In the genomic region with DNA sequence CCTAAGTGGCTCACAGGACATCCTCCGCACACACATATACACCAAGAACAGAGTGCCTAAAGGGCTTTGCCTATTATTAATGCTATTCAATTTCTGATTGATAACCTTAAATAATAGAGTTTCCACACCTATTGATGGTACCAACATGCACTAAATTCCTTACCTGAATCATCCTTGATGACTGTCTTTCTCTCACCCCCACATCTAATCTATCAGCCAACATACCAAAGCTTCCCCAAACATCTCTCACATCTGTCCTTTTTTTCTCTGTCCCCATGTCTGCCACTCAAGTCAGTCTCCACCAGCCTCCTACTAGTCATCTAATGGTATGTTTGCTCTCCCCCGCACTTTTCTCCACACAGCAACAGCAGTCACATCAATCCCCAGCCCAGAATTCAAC, we compare ENCODE assay signal across 36 cellular contexts.
"Had no signal": no experiment of that assay in that cellular context is flagged by ENCODE, and none has a peak within 500 bp of the region (broad histone marks: within the 10 kb centered on the region; RNA-seq: fewer than 3 reads in every experiment).

No MANE protein-coding gene starts in this region.

- DNase-seq: activated CD4-positive, alpha-beta memory T cell treated with anti-CD3 and anti-CD28 coated beads for 36 hours; activated CD4-positive, alpha-beta T cell treated with anti-CD3 and anti-CD28 coated beads for 36 hours; activated CD4-positive, alpha-beta T cell treated with anti-CD3 and anti-CD28 coated beads, Interleukin-2, amount 10 ng/mL, durations not matched to agents 24 days and 14 days; activated CD4-positive, CD25-positive, alpha-beta regulatory T cell; activated CD4-positive, CD25-positive, alpha-beta regulatory T cell treated with anti-CD3 and anti-CD28 coated beads, Interleukin-2, amount 50 U/mL, for 72 hours; activated CD8-positive, alpha-beta memory T cell treated with anti-CD3 and anti-CD28 coated beads, Interleukin-2, amount 10 ng/mL, durations not matched to agents 7 days and 5 days; activated CD8-positive, alpha-beta memory T cell treated with anti-CD3 and anti-CD28 coated beads, Interleukin-2, amount 50 U/mL, for 4 hours; activated CD8-positive, alpha-beta T cell treated with anti-CD3 and anti-CD28 coated beads, Interleukin-2, amount 10 ng/mL, durations not matched to agents 7 days and 5 days; activated effector memory CD4-positive, alpha-beta T cell treated with anti-CD3 and anti-CD28 coated beads, Interleukin-2, amount 50 U/mL, for 16 hours; activated naive CD4-positive, alpha-beta T cell treated with anti-CD3 and anti-CD28 coated beads for 36 hours; activated naive CD8-positive, alpha-beta T cell treated with anti-CD3 and anti-CD28 coated beads for 36 hours; activated naive CD8-positive, alpha-beta T cell treated with anti-CD3 and anti-CD28 coated beads, Interleukin-2, amount 50 U/mL, for 24 hours; activated T-cell treated with anti-CD3 and anti-CD28 coated beads, Interleukin-2, amount 50 U/mL, for 1 hour; activated T-cell treated with anti-CD3 and anti-CD28 coated beads, Interleukin-2, amount 50 U/mL, for 48 hours; adrenal gland; amygdala; aorta; central memory CD4-positive, alpha-beta T cell; cerebellar nuclear complex; colonic mucosa; dorsolateral prefrontal cortex; effector memory CD4-positive, alpha-beta T cell; endodermal cell; erythroblast; foreskin melanocyte; heart right ventricle; T-helper 2 cell had no signal

- H3K27ac Mint-ChIP-seq: activated CD4-positive, alpha-beta memory T cell treated with anti-CD3 and anti-CD28 coated beads for 36 hours; activated CD4-positive, alpha-beta T cell treated with anti-CD3 and anti-CD28 coated beads for 36 hours; activated CD4-positive, alpha-beta T cell treated with anti-CD3 and anti-CD28 coated beads, Interleukin-2, amount 10 ng/mL, durations not matched to agents 24 days and 14 days; activated CD8-positive, alpha-beta memory T cell treated with anti-CD3 and anti-CD28 coated beads, Interleukin-2, amount 10 ng/mL, durations not matched to agents 7 days and 5 days; activated CD8-positive, alpha-beta T cell treated with anti-CD3 and anti-CD28 coated beads, Interleukin-2, amount 10 ng/mL, durations not matched to agents 7 days and 5 days; activated naive CD4-positive, alpha-beta T cell treated with anti-CD3 and anti-CD28 coated beads for 36 hours; activated naive CD4-positive, alpha-beta T cell treated with anti-CD3 and anti-CD28 coated beads, Interleukin-2, amount 50 U/mL, for 24 hours; activated naive CD8-positive, alpha-beta T cell treated with anti-CD3 and anti-CD28 coated beads for 36 hours; activated naive CD8-positive, alpha-beta T cell treated with anti-CD3 and anti-CD28 coated beads, Interleukin-2, amount 50 U/mL, for 24 hours; activated T-helper 1 cell treated with anti-CD3 and anti-CD28 coated beads, Interleukin-12 subunit alpha, Interleukin-12 subunit beta, Interleukin-2, Interleukin-4 antibody, amounts not matched to agents 30 ng/mL and 10 ng/mL and 1 ng/mL, durations not matched to agents 14 hours and 24 hours and 36 hours; activated T-helper 2 cell treated with anti-CD3 and anti-CD28 coated beads, Interferon-gamma antibody, Interleukin-2, Interleukin-4, amounts not matched to agents 10 μg/mL and 5 μg/mL and 100 μg/mL, durations not matched to agents 14 hours and 24 hours and 36 hours; brain; dendritic cell treated with granulocyte-macrophage colony-stimulating factor and Interleukin-4, amounts not matched to agents 40 ng/mL and 50 ng/mL, for 4 days; endodermal cell had no signal

- H3K36me3 Mint-ChIP-seq: activated CD4-positive, alpha-beta memory T cell treated with anti-CD3 and anti-CD28 coated beads for 36 hours; activated CD8-positive, alpha-beta memory T cell treated with anti-CD3 and anti-CD28 coated beads, Interleukin-2, amount 10 ng/mL, durations not matched to agents 7 days and 5 days; activated naive CD4-positive, alpha-beta T cell treated with anti-CD3 and anti-CD28 coated beads, Interleukin-2, amount 50 U/mL, for 24 hours; activated naive CD8-positive, alpha-beta T cell treated with anti-CD3 and anti-CD28 coated beads for 36 hours; brain had no signal

- H3K4me3 ChIP-seq: adrenal gland, breast epithelium, cardiac muscle cell, colonic mucosa, dorsolateral prefrontal cortex, esophagus muscularis mucosa, gastroesophageal sphincter, heart right ventricle had no signal

- H3K9me3 ChIP-seq: adrenal gland, breast epithelium, colonic mucosa, esophagus muscularis mucosa, gastroesophageal sphincter, heart right ventricle had no signal

- H3K36me3 ChIP-seq: adrenal gland, breast epithelium, cardiac muscle cell, colonic mucosa, esophagus muscularis mucosa, gastroesophageal sphincter, heart right ventricle had no signal

- H3K9me3 Mint-ChIP-seq: activated CD4-positive, alpha-beta T cell treated with anti-CD3 and anti-CD28 coated beads, Interleukin-2, amount 10 ng/mL, durations not matched to agents 24 days and 14 days; activated naive CD4-positive, alpha-beta T cell treated with anti-CD3 and anti-CD28 coated beads for 36 hours; activated naive CD4-positive, alpha-beta T cell treated with anti-CD3 and anti-CD28 coated beads, Interleukin-2, amount 50 U/mL, for 24 hours; activated naive CD8-positive, alpha-beta T cell treated with anti-CD3 and anti-CD28 coated beads for 36 hours; activated naive CD8-positive, alpha-beta T cell treated with anti-CD3 and anti-CD28 coated beads, Interleukin-2, amount 50 U/mL, for 24 hours; activated T-helper 1 cell treated with anti-CD3 and anti-CD28 coated beads, Interleukin-12 subunit alpha, Interleukin-12 subunit beta, Interleukin-2, Interleukin-4 antibody, amounts not matched to agents 30 ng/mL and 10 ng/mL and 1 ng/mL, durations not matched to agents 14 hours and 24 hours and 36 hours; activated T-helper 2 cell treated with anti-CD3 and anti-CD28 coated beads, Interferon-gamma antibody, Interleukin-2, Interleukin-4, amounts not matched to agents 10 μg/mL and 5 μg/mL and 100 μg/mL, durations not matched to agents 14 hours and 24 hours and 36 hours; dendritic cell treated with granulocyte-macrophage colony-stimulating factor and Interleukin-4, amounts not matched to agents 40 ng/mL and 50 ng/mL, for 4 days; endodermal cell had no signal

- H3K4me3 Mint-ChIP-seq: activated CD4-positive, alpha-beta memory T cell treated with anti-CD3 and anti-CD28 coated beads for 36 hours; activated CD4-positive, alpha-beta T cell treated with anti-CD3 and anti-CD28 coated beads for 36 hours; activated CD4-positive, alpha-beta T cell treated with anti-CD3 and anti-CD28 coated beads, Interleukin-2, amount 10 ng/mL, durations not matched to agents 24 days and 14 days; activated CD8-positive, alpha-beta memory T cell treated with anti-CD3 and anti-CD28 coated beads, Interleukin-2, amount 10 ng/mL, durations not matched to agents 7 days and 5 days; activated CD8-positive, alpha-beta T cell treated with anti-CD3 and anti-CD28 coated beads, Interleukin-2, amount 10 ng/mL, durations not matched to agents 7 days and 5 days; activated naive CD4-positive, alpha-beta T cell treated with anti-CD3 and anti-CD28 coated beads for 36 hours; activated naive CD4-positive, alpha-beta T cell treated with anti-CD3 and anti-CD28 coated beads, Interleukin-2, amount 50 U/mL, for 24 hours; activated naive CD8-positive, alpha-beta T cell treated with anti-CD3 and anti-CD28 coated beads for 36 hours; activated naive CD8-positive, alpha-beta T cell treated with anti-CD3 and anti-CD28 coated beads, Interleukin-2, amount 50 U/mL, for 24 hours; activated T-helper 1 cell treated with anti-CD3 and anti-CD28 coated beads, Interleukin-12 subunit alpha, Interleukin-12 subunit beta, Interleukin-2, Interleukin-4 antibody, amounts not matched to agents 30 ng/mL and 10 ng/mL and 1 ng/mL, durations not matched to agents 14 hours and 24 hours and 36 hours; brain; dendritic cell treated with granulocyte-macrophage colony-stimulating factor and Interleukin-4, amounts not matched to agents 40 ng/mL and 50 ng/mL, for 4 days; endodermal cell had no signal

- H3K27me3 ChIP-seq: adrenal gland, breast epithelium, cardiac muscle cell, colonic mucosa, dorsolateral prefrontal cortex, esophagus muscularis mucosa, gastroesophageal sphincter, heart right ventricle had no signal

- H3K4me1 ChIP-seq: adrenal gland, breast epithelium, colonic mucosa, esophagus muscularis mucosa, gastroesophageal sphincter, heart right ventricle had no signal

- H3K4me1 Mint-ChIP-seq: activated CD4-positive, alpha-beta T cell treated with anti-CD3 and anti-CD28 coated beads for 36 hours; activated CD4-positive, alpha-beta T cell treated with anti-CD3 and anti-CD28 coated beads, Interleukin-2, amount 10 ng/mL, durations not matched to agents 24 days and 14 days; activated CD8-positive, alpha-beta memory T cell treated with anti-CD3 and anti-CD28 coated beads, Interleukin-2, amount 10 ng/mL, durations not matched to agents 7 days and 5 days; activated naive CD4-positive, alpha-beta T cell treated with anti-CD3 and anti-CD28 coated beads, Interleukin-2, amount 50 U/mL, for 24 hours; activated naive CD8-positive, alpha-beta T cell treated with anti-CD3 and anti-CD28 coated beads for 36 hours; activated naive CD8-positive, alpha-beta T cell treated with anti-CD3 and anti-CD28 coated beads, Interleukin-2, amount 50 U/mL, for 24 hours had no signal

- H3K27ac ChIP-seq: adrenal gland, breast epithelium, cardiac muscle cell, colonic mucosa, dorsolateral prefrontal cortex, esophagus muscularis mucosa, gastroesophageal sphincter, heart right ventricle had no signal

- H3K27me3 Mint-ChIP-seq: activated CD4-positive, alpha-beta memory T cell treated with anti-CD3 and anti-CD28 coated beads for 36 hours; activated CD4-positive, alpha-beta T cell treated with anti-CD3 and anti-CD28 coated beads for 36 hours; activated CD4-positive, alpha-beta T cell treated with anti-CD3 and anti-CD28 coated beads, Interleukin-2, amount 10 ng/mL, durations not matched to agents 24 days and 14 days; activated CD8-positive, alpha-beta memory T cell treated with anti-CD3 and anti-CD28 coated beads, Interleukin-2, amount 10 ng/mL, durations not matched to agents 7 days and 5 days; activated naive CD4-positive, alpha-beta T cell treated with anti-CD3 and anti-CD28 coated beads, Interleukin-2, amount 50 U/mL, for 24 hours; activated naive CD8-positive, alpha-beta T cell treated with anti-CD3 and anti-CD28 coated beads for 36 hours; brain; dendritic cell treated with granulocyte-macrophage colony-stimulating factor and Interleukin-4, amounts not matched to agents 40 ng/mL and 50 ng/mL, for 4 days had no signal

- ATAC-seq: activated CD4-positive, alpha-beta T cell treated with anti-CD3 and anti-CD28 coated beads for 36 hours; activated CD8-positive, alpha-beta memory T cell treated with anti-CD3 and anti-CD28 coated beads, Interleukin-2, amount 10 ng/mL, durations not matched to agents 7 days and 5 days; activated CD8-positive, alpha-beta T cell treated with anti-CD3 and anti-CD28 coated beads, Interleukin-2, amount 10 ng/mL, durations not matched to agents 7 days and 5 days; activated naive CD8-positive, alpha-beta T cell treated with anti-CD3 and anti-CD28 coated beads, Interleukin-2, amount 50 U/mL, for 24 hours; gastroesophageal sphincter; heart right ventricle had no signal
